17 cellular contexts compared by ENCODE assay signal in genomic region chr20:62902926-62903615, GRCh38.
A peak's percentile ranks its signal among the peaks of the same experiment; 100 is the strongest.
DNase-seq lines count a peak whose midpoint lies in the region; FAIRE-seq and TF ChIP-seq lines count a peak whose summit lies in the region.
"Had no signal": no experiment of that assay in that cellular context is flagged by ENCODE, and none has a peak within 500 bp of the region (broad histone marks: within the 10 kb centered on the region; RNA-seq: fewer than 3 reads in every experiment).

No MANE protein-coding gene starts in this region.

- H3K9me3 ChIP-seq in stomach smooth muscle (ENCODE audit: control insufficient read depth in 2 of 2, low read length in 2 of 2) = no peaks in the 10 kb centered on the region
- H3K9me3 ChIP-seq: gastroesophageal sphincter, testis had no signal

- TF ChIP-seq CTCF in epithelial cell of esophagus (IDR thresholded peaks at IDR 0.05; ENCODE audit: insufficient read depth, low read depth, low read length, missing control alignments) = no peak

- no peak for FAIRE-seq in RCC 7860 (lab: Jason Lieb, UNC)
- FAIRE-seq: endometrium had no signal

- H3K4me3 ChIP-seq in epithelial cell of esophagus (ENCODE audit: low read length) (no peak overlapping the region), stomach smooth muscle (ENCODE audit: low read length in 2 of 2) (no peak overlapping the region)
- H3K4me3 ChIP-seq: gastroesophageal sphincter, PC-9, testis had no signal

- no peaks in the 10 kb centered on the region for H3K27me3 ChIP-seq in stomach smooth muscle (ENCODE audit: control insufficient read depth in 1 of 2, insufficient read depth in 2 of 2, low read length in 2 of 2)
- H3K27me3 ChIP-seq: gastroesophageal sphincter, testis had no signal

- H3K9ac ChIP-seq in stomach smooth muscle (ENCODE audit: low read length in 2 of 2) = no peak overlapping the region

- H3K27ac ChIP-seq in stomach smooth muscle (ENCODE audit: low read length) = peak overlapping the region; percentile 18
- H3K27ac ChIP-seq: gastroesophageal sphincter, PC-9, testis had no signal

- H3K36me3 ChIP-seq in stomach smooth muscle (ENCODE audit: control insufficient read depth in 2 of 2, insufficient read depth in 2 of 2, low read length in 2 of 2) = peaks cover 47 to 52% of the 10 kb centered on the region in 2 donors

- DNase-seq in stimulated activated CD4-positive, alpha-beta T cell treated with anti-CD3 and anti-CD28 coated beads, Interleukin-15, amount 100 ng/mL, for 24 hours = peak; percentile 27
- no peak for DNase-seq in stimulated activated CD4-positive, alpha-beta T cell treated with anti-CD3 and anti-CD28 coated beads, Interleukin-4, amount 100 ng/mL, for 4 hours
- DNase-seq in RCC 7860 (ENCODE audit: low spot score) (peak; percentile 33), epithelial cell of esophagus (ENCODE audit: low read depth) (peak; percentile 19), amniotic stem cell (lab: John Stamatoyannopoulos, UW) (no peak), NCI-H446 treated with DMSO at 0.1 percent for 48 hours (lab: John Stamatoyannopoulos, UW) (no peak)
- DNase-seq in stimulated activated CD4-positive, alpha-beta T cell treated with anti-CD3 and anti-CD28 coated beads, Interleukin-12 subunit alpha, Interleukin-12 subunit beta, amount 100 ng/mL, for 4 hours = no peak
- DNase-seq: activated naive CD4-positive, alpha-beta T cell treated with Interleukin-2 at 50 U/mL for 16 hours; cerebellar nuclear complex; MV-4-11; NCI-H2081 treated with DMSO at 0.1 percent for 48 hours; NCI-H69; PC-9; testis had no signal

- peaks cover 23% of the 10 kb centered on the region for H3K4me1 ChIP-seq in stomach smooth muscle (ENCODE audit: control insufficient read depth, insufficient read depth, low read length)

Comparison
In these comparisons a context has a peak if more than half of its experiments do, and no peak if none do; other contexts are left out.
1. DNase-seq: peak in stimulated activated CD4-positive, alpha-beta T cell treated with anti-CD3 and anti-CD28 coated beads, Interleukin-15, amount 100 ng/mL, for 24 hours (single experiment), RCC 7860 (single experiment) and epithelial cell of esophagus (single experiment); none in stimulated activated CD4-positive, alpha-beta T cell treated with anti-CD3 and anti-CD28 coated beads, Interleukin-4, amount 100 ng/mL, for 4 hours (0 of 2), amniotic stem cell (single experiment), stimulated activated CD4-positive, alpha-beta T cell treated with anti-CD3 and anti-CD28 coated beads, Interleukin-12 subunit alpha, Interleukin-12 subunit beta, amount 100 ng/mL, for 4 hours (single experiment) and NCI-H446 treated with DMSO at 0.1 percent for 48 hours (single experiment).